Comparison of ENCODE assay signal across 17 cellular contexts in genomic region chr7:90706067-90706716, GRCh38.
A peak's percentile ranks its signal among the peaks of the same experiment; 100 is the strongest.
DNase-seq lines count a peak whose midpoint lies in the region; ATAC-seq, FAIRE-seq and TF ChIP-seq lines count a peak whose summit lies in the region.
"Had no signal": no experiment of that assay in that cellular context is flagged by ENCODE, and none has a peak within 500 bp of the region (broad histone marks: within the 10 kb centered on the region; RNA-seq: fewer than 3 reads in every experiment).

No MANE protein-coding gene starts in this region.

- intact Hi-C loops in mucosa of descending colon (cut with DNase I, micrococcal nuclease) = no loop called here

- peaks cover 54% of the 10 kb centered on the region for H4K20me1 ChIP-seq in astrocyte (ENCODE audit: insufficient read depth, low read length)

- H3K9ac ChIP-seq in astrocyte (ENCODE audit: low read length) = no peak overlapping the region

- no peak overlapping the region for H2AFZ ChIP-seq in astrocyte (ENCODE audit: low read depth, low read length)

- H3K4me3 ChIP-seq in astrocyte (ENCODE audit: insufficient read depth, low read depth, low read length) (no peak overlapping the region), mucosa of descending colon (no peak overlapping the region)
- H3K4me3 ChIP-seq: dorsolateral prefrontal cortex, gastrocnemius medialis had no signal

- H3K27me3 Mint-ChIP-seq in astrocyte (ENCODE audit: low read depth, unreplicated experiment) (no peaks in the 10 kb centered on the region), nephron progenitor cell (ENCODE audit: low read depth, poor library complexity) (peaks cover 3% of the 10 kb centered on the region)
- H3K27me3 Mint-ChIP-seq: natural killer cell treated with Interleukin-12 subunit alpha and Interleukin-12 subunit beta and Interleukin-15 and Interleukin-18, amount 100 ng/mL, for 72 hours had no signal

- H3K27ac ChIP-seq in astrocyte (ENCODE audit: low read depth, low read length) = no peak overlapping the region
- H3K27ac ChIP-seq: dorsolateral prefrontal cortex, gastrocnemius medialis had no signal

- DNase-seq in EH (ENCODE audit: low read depth) = peak; percentile 23
- peak; percentile 91 for DNase-seq in NCI-H2029 treated with DMSO at 0.1 percent for 48 hours (lab: John Stamatoyannopoulos, UW)
- peak; percentile 41 for DNase-seq in astrocyte (ENCODE audit: low read depth)
- no peak for DNase-seq in nephron progenitor cell
- DNase-seq in mucosa of descending colon = no peak
- DNase-seq: activated T-cell treated with anti-CD3 and anti-CD28 coated beads, Interleukin-2, amount 50 U/mL, for 1 hour; CD8-positive, alpha-beta memory T cell; dorsolateral prefrontal cortex; gastrocnemius medialis; KG1; kidney; NCI-H82 had no signal

- H3K4me1 ChIP-seq in astrocyte (ENCODE audit: insufficient read depth, low read length) (peaks cover 17% of the 10 kb centered on the region), mucosa of descending colon (ENCODE audit: low read depth) (no peaks in the 10 kb centered on the region)

- peaks cover 2% of the 10 kb centered on the region for H3K9me3 Mint-ChIP-seq in astrocyte (ENCODE audit: unreplicated experiment)
- H3K9me3 Mint-ChIP-seq in nephron progenitor cell = no peaks in the 10 kb centered on the region
- H3K9me3 Mint-ChIP-seq: natural killer cell treated with Interleukin-12 subunit alpha and Interleukin-12 subunit beta and Interleukin-15 and Interleukin-18, amount 100 ng/mL, for 72 hours had no signal

- no peak for TF ChIP-seq CTCF in astrocyte (IDR thresholded peaks at IDR 0.05; ENCODE audit: insufficient read depth, low read depth, low read length)
- TF ChIP-seq CTCF in nephron progenitor cell (IDR thresholded peaks at IDR 0.05) = no peak
- no peak for TF ChIP-seq CTCF in mucosa of descending colon (IDR thresholded peaks at IDR 0.05)

- H3K27me3 ChIP-seq in astrocyte (ENCODE audit: insufficient read depth, low read length) = no peaks in the 10 kb centered on the region
- H3K27me3 ChIP-seq: dorsolateral prefrontal cortex, gastrocnemius medialis had no signal

- H3K4me3 Mint-ChIP-seq in astrocyte (ENCODE audit: unreplicated experiment) = no peak overlapping the region
- H3K4me3 Mint-ChIP-seq in nephron progenitor cell = peak overlapping the region; percentile 1
- H3K4me3 Mint-ChIP-seq: CD8-positive, alpha-beta memory T cell; natural killer cell treated with Interleukin-12 subunit alpha and Interleukin-12 subunit beta and Interleukin-15 and Interleukin-18, amount 100 ng/mL, for 72 hours had no signal

- no peaks in the 10 kb centered on the region for H3K9me3 ChIP-seq in astrocyte (ENCODE audit: insufficient read depth, low read depth, low read length)
- no peaks in the 10 kb centered on the region for H3K9me3 ChIP-seq in mucosa of descending colon
- H3K9me3 ChIP-seq: gastrocnemius medialis had no signal

- H3K36me3 Mint-ChIP-seq in astrocyte (ENCODE audit: low read depth, unreplicated experiment) = no peaks in the 10 kb centered on the region
- peaks cover 4% of the 10 kb centered on the region for H3K36me3 Mint-ChIP-seq in nephron progenitor cell (ENCODE audit: low read depth)
- H3K36me3 Mint-ChIP-seq: CD8-positive, alpha-beta memory T cell; natural killer cell treated with Interleukin-12 subunit alpha and Interleukin-12 subunit beta and Interleukin-15 and Interleukin-18, amount 100 ng/mL, for 72 hours had no signal

- H3K4me1 Mint-ChIP-seq in astrocyte (ENCODE audit: low read depth, unreplicated experiment) (peaks cover 14% of the 10 kb centered on the region), nephron progenitor cell (peaks cover 66% of the 10 kb centered on the region)
- H3K4me1 Mint-ChIP-seq: CD8-positive, alpha-beta memory T cell had no signal

- FAIRE-seq in astrocyte (lab: Jason Lieb, UNC) = no peak
- FAIRE-seq: kidney had no signal

- ATAC-seq in GM19328 (IDR thresholded peaks at IDR 0.05; ENCODE audit: unreplicated experiment) = no peak
- no peak for ATAC-seq in HG02885 (IDR thresholded peaks at IDR 0.05; ENCODE audit: poor library complexity, unreplicated experiment)
- no peak for ATAC-seq in mucosa of descending colon
- no peak for ATAC-seq in HG03354 (IDR thresholded peaks at IDR 0.05; ENCODE audit: poor library complexity, severe bottlenecking, unreplicated experiment)
- ATAC-seq: gastrocnemius medialis; natural killer cell treated with Interleukin-12 subunit alpha and Interleukin-12 subunit beta and Interleukin-15 and Interleukin-18, amount 100 ng/mL, for 72 hours; SK-N-SH treated with all-trans-retinoic acid at 6 μM for 48 hours had no signal

- H3K36me3 ChIP-seq in astrocyte (ENCODE audit: insufficient read depth, low read length) (no peaks in the 10 kb centered on the region), mucosa of descending colon (ENCODE audit: low read depth) (no peaks in the 10 kb centered on the region)
- H3K36me3 ChIP-seq: gastrocnemius medialis had no signal

- H3K27ac Mint-ChIP-seq in astrocyte (ENCODE audit: unreplicated experiment) (no peak overlapping the region), nephron progenitor cell (peak overlapping the region; percentile 85)
- H3K27ac Mint-ChIP-seq: CD8-positive, alpha-beta memory T cell; natural killer cell treated with Interleukin-12 subunit alpha and Interleukin-12 subunit beta and Interleukin-15 and Interleukin-18, amount 100 ng/mL, for 72 hours had no signal

- H3K79me2 ChIP-seq in astrocyte (ENCODE audit: insufficient read depth, low read length) = peaks cover 35% of the 10 kb centered on the region

- H3K4me2 ChIP-seq in astrocyte (ENCODE audit: low read length) = no peak overlapping the region

Comparison
In these comparisons a context has a peak if more than half of its experiments do, and no peak if none do; other contexts are left out.
1. DNase-seq: peak in EH (single experiment), NCI-H2029 treated with DMSO at 0.1 percent for 48 hours (single experiment) and astrocyte (single experiment); none in nephron progenitor cell (single experiment) and mucosa of descending colon (0 of 3).